ENCODE assay signal across 1 cellular context in the genomic region with DNA sequence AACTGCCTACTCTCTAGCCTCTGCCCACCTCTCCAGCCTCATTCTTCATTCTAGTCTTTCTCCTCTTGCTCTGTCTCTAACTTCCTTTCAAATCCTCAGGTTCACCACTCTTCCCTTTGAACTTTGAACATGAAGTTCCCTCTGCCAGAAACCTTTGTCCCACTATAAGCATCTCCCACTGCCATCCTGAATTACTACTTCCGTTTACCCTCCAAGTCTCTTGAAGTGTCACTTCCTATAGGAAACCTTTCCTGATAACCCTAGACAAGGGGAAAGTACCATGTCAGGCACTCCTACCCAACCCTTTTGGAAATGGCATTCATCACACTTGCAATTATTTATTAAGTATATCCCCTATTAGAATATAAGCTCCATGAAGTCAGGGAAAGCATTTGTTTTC.
TF ChIP-seq lines count a peak whose summit lies in the region.

No MANE protein-coding gene starts in this region.

TF ChIP-seq in HepG2, 621 proteins besides CTCF, POLR2A, EP300 and RAD21:
- no peak for TF ChIP-seq ZNF382 (CRISPR knock-in tag; IDR thresholded peaks at IDR 0.05; ENCODE audit: borderline replicate concordance)
- TF ChIP-seq PPARG (CRISPR knock-in tag; conservative IDR thresholded peaks at IDR 0.05) = 0 out of 2 replicates have a peak, but pooled peaks have one; percentile 51
- TF ChIP-seq PITX1 (CRISPR knock-in tag; IDR thresholded peaks at IDR 0.05) = no peak
- no peak for TF ChIP-seq ZNF644 (CRISPR knock-in tag; IDR thresholded peaks at IDR 0.05; ENCODE audit: low read depth)
- TF ChIP-seq ZNF101 (CRISPR knock-in tag; IDR thresholded peaks at IDR 0.05; ENCODE audit: borderline replicate concordance, low read depth) = no peak
- no peak for TF ChIP-seq ZNF496 (CRISPR knock-in tag; IDR thresholded peaks at IDR 0.05; ENCODE audit: insufficient replicate concordance)
- no peak for TF ChIP-seq GABPA (IDR thresholded peaks at IDR 0.05; ENCODE audit: low read depth, low read length)
- TF ChIP-seq GABPA (CRISPR knock-in tag; IDR thresholded peaks at IDR 0.05; ENCODE audit: low read depth) = peak; percentile 58
- no peak for TF ChIP-seq TRIM24 (CRISPR knock-in tag; IDR thresholded peaks at IDR 0.05)
- TF ChIP-seq ZNF501 (CRISPR knock-in tag; IDR thresholded peaks at IDR 0.05) = no peak
